In genomic region chr3:155013427-155013826, GRCh38 we compare ENCODE assay signal across 31 cellular contexts.
"Had no signal": no experiment of that assay in that cellular context is flagged by ENCODE, and none has a peak within 500 bp of the region (broad histone marks: within the 10 kb centered on the region; RNA-seq: fewer than 3 reads in every experiment).

No MANE protein-coding gene starts in this region.

- H3K9me3 ChIP-seq: adrenal gland, ascending aorta, breast epithelium, colonic mucosa, esophagus muscularis mucosa had no signal

- H3K27ac ChIP-seq: adrenal gland, ascending aorta, breast epithelium, cardiac muscle cell, colonic mucosa, esophagus muscularis mucosa, WERI-Rb-1 had no signal

- H3K27me3 ChIP-seq: adrenal gland, ascending aorta, breast epithelium, cardiac muscle cell, colonic mucosa, esophagus muscularis mucosa had no signal

- H3K4me1 ChIP-seq: adrenal gland, ascending aorta, breast epithelium, colonic mucosa, esophagus muscularis mucosa had no signal

- DNase-seq: activated B cell treated with CpG ODN at 0.5 μM for 24 hours; activated CD4-positive, alpha-beta T cell treated with anti-CD3 and anti-CD28 coated beads for 48 hours; activated CD4-positive, alpha-beta T cell treated with anti-CD3 and anti-CD28 coated beads, Interleukin-2, amount 50 U/mL, for 1 hour; activated CD4-positive, alpha-beta T cell treated with anti-CD3 and anti-CD28 coated beads, Interleukin-2, amount 50 U/mL, for 48 hours; activated CD8-positive, alpha-beta memory T cell treated with anti-CD3 and anti-CD28 coated beads for 24 hours; activated CD8-positive, alpha-beta T cell treated with anti-CD3 and anti-CD28 coated beads for 36 hours; activated effector memory CD4-positive, alpha-beta T cell treated with Interleukin-2 at 50 U/mL for 16 hours; activated gamma-delta T cell treated with Interleukin-2 at 50 U/mL for 16 hours; activated naive CD4-positive, alpha-beta T cell treated with anti-CD3 and anti-CD28 coated beads, Interleukin-2, amount 50 U/mL, for 16 hours; activated naive CD4-positive, alpha-beta T cell treated with Interleukin-2 at 50 U/mL for 16 hours; activated naive CD8-positive, alpha-beta T cell treated with anti-CD3 and anti-CD28 coated beads, Interleukin-2, amount 50 U/mL, for 24 hours; activated T-cell treated with anti-CD3 and anti-CD28 coated beads, Interleukin-2, amount 50 U/mL, for 4 hours; adrenal gland; central memory CD4-positive, alpha-beta T cell; cerebellar nuclear complex; colonic mucosa; effector CD8-positive, alpha-beta T cell; foreskin fibroblast; head of caudate nucleus; hippocampal formation; T-helper 17 cell; T1000; WERI-Rb-1 had no signal

- H3K36me3 ChIP-seq: adrenal gland, ascending aorta, breast epithelium, cardiac muscle cell, colonic mucosa, esophagus muscularis mucosa, WERI-Rb-1 had no signal

- ATAC-seq: activated CD4-positive, CD25-positive, alpha-beta regulatory T cell treated with anti-CD3 and anti-CD28 coated beads, Interleukin-2, amount 50 U/mL, for 24 hours; activated CD8-positive, alpha-beta T cell treated with anti-CD3 and anti-CD28 coated beads for 36 hours; activated naive CD8-positive, alpha-beta T cell treated with anti-CD3 and anti-CD28 coated beads, Interleukin-2, amount 50 U/mL, for 24 hours; activated T-cell treated with anti-CD3 and anti-CD28 coated beads, Interleukin-2, amount 50 U/mL, for 4 hours; activated T-helper 17 cell treated with anti-CD3 and anti-CD28 coated beads, Interleukin-2, amount 50 U/mL, for 72 hours; T-helper 17 cell had no signal

- H3K4me3 ChIP-seq: adrenal gland, ascending aorta, breast epithelium, cardiac muscle cell, colonic mucosa, esophagus muscularis mucosa had no signal

- FAIRE-seq: endometrium, frontal cortex had no signal
